1 cellular context compared by ENCODE assay signal in the genomic region with DNA sequence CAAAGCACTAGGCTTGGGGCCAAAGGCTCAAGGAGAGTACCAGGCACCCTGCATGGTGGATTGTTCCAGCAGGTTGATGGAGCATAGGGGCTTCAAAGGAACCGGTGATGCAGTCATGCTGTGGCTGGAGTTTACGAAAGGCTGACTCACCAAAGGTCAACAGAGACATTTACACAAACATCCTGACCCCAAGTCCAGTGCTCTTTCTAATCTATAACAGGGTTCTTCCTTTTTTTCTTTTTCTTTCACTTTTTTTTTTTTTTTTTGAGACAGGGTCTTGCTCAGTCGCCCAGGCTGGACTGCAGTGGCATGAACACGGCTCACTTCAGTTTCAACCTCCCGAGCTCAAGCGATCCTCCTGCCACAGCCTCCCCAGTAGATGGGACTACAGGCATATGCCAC.
TF ChIP-seq lines count a peak whose summit lies in the region.

No MANE protein-coding gene starts in this region.

TF ChIP-seq in HEK293, 187 proteins besides CTCF, POLR2A, EP300 and RAD21 (continued from another document):
- TF ChIP-seq, protein P1, sequence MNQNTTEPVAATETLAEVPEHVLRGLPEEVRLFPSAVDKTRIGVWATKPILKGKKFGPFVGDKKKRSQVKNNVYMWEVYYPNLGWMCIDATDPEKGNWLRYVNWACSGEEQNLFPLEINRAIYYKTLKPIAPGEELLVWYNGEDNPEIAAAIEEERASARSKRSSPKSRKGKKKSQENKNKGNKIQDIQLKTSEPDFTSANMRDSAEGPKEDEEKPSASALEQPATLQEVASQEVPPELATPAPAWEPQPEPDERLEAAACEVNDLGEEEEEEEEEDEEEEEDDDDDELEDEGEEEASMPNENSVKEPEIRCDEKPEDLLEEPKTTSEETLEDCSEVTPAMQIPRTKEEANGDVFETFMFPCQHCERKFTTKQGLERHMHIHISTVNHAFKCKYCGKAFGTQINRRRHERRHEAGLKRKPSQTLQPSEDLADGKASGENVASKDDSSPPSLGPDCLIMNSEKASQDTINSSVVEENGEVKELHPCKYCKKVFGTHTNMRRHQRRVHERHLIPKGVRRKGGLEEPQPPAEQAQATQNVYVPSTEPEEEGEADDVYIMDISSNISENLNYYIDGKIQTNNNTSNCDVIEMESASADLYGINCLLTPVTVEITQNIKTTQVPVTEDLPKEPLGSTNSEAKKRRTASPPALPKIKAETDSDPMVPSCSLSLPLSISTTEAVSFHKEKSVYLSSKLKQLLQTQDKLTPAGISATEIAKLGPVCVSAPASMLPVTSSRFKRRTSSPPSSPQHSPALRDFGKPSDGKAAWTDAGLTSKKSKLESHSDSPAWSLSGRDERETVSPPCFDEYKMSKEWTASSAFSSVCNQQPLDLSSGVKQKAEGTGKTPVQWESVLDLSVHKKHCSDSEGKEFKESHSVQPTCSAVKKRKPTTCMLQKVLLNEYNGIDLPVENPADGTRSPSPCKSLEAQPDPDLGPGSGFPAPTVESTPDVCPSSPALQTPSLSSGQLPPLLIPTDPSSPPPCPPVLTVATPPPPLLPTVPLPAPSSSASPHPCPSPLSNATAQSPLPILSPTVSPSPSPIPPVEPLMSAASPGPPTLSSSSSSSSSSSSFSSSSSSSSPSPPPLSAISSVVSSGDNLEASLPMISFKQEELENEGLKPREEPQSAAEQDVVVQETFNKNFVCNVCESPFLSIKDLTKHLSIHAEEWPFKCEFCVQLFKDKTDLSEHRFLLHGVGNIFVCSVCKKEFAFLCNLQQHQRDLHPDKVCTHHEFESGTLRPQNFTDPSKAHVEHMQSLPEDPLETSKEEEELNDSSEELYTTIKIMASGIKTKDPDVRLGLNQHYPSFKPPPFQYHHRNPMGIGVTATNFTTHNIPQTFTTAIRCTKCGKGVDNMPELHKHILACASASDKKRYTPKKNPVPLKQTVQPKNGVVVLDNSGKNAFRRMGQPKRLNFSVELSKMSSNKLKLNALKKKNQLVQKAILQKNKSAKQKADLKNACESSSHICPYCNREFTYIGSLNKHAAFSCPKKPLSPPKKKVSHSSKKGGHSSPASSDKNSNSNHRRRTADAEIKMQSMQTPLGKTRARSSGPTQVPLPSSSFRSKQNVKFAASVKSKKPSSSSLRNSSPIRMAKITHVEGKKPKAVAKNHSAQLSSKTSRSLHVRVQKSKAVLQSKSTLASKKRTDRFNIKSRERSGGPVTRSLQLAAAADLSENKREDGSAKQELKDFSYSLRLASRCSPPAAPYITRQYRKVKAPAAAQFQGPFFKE (tag by site-specific recombination; IDR thresholded peaks at IDR 0.05; ENCODE audit: borderline replicate concordance) = no peak
- TF ChIP-seq, protein P2, sequence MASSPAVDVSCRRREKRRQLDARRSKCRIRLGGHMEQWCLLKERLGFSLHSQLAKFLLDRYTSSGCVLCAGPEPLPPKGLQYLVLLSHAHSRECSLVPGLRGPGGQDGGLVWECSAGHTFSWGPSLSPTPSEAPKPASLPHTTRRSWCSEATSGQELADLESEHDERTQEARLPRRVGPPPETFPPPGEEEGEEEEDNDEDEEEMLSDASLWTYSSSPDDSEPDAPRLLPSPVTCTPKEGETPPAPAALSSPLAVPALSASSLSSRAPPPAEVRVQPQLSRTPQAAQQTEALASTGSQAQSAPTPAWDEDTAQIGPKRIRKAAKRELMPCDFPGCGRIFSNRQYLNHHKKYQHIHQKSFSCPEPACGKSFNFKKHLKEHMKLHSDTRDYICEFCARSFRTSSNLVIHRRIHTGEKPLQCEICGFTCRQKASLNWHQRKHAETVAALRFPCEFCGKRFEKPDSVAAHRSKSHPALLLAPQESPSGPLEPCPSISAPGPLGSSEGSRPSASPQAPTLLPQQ (tag by site-specific recombination; IDR thresholded peaks at IDR 0.05) = no peak
- TF ChIP-seq SP3 (tag by site-specific recombination; IDR thresholded peaks at IDR 0.05) (no peak), ZNF529 (tag by site-specific recombination; IDR thresholded peaks at IDR 0.05; ENCODE audit: insufficient replicate concordance) (no peak), ZIC2 (tag by site-specific recombination; IDR thresholded peaks at IDR 0.05) (peak; percentile 21; the same call in 1 of the 2 replicates), ZNF114 (tag by site-specific recombination; IDR thresholded peaks at IDR 0.05) (no peak), ZNF830 (tag by site-specific recombination; IDR thresholded peaks at IDR 0.05; ENCODE audit: low read depth) (no peak), ZEB2 (tag by site-specific recombination; IDR thresholded peaks at IDR 0.05) (no peak)
